ENCODE assay signal across 7 cellular contexts in the genomic region with DNA sequence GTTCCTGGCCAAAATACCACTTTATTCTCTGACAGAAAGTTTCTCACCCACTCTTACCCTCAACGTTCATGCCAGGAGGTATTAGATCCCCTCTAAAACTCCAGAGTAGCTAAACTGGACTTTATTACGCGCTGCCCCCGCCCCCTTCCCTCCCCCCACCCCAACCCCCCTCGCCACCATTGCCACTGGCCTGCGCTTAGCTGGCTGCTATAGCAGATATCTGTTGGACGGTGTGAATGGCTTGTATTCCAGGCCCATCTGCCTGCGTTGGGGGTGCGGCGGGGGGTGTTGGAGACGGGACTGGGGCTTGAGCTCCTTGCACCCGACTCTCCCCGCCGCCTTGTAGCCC. TPM values are rescaled to one million over a fixed set of nuclear protein-coding genes. Genes with fewer than 3 reads are reported as not detected.
DNase-seq lines count a peak whose midpoint lies in the region; ATAC-seq lines count a peak whose summit lies in the region.

No MANE protein-coding gene starts in this region.

- H3K9ac ChIP-seq in iPS-20b (ENCODE audit: low read depth, low read length) (peak overlapping the region; percentile 91; the same call in 1 of the 2 replicates), subcutaneous abdominal adipose tissue (ENCODE audit: low read length in 5 of 5) (peak overlapping the region in 3 of 5 donors; percentile 91 to 98 (median 95))

- H3K9me3 ChIP-seq in iPS-20b (ENCODE audit: insufficient read depth, low read depth, low read length) (no peaks in the 10 kb centered on the region), subcutaneous abdominal adipose tissue (ENCODE audit: control insufficient read depth in 5 of 5, low read length in 5 of 5) (no peaks in the 10 kb centered on the region)

- H3K27me3 ChIP-seq in iPS-20b (ENCODE audit: insufficient read depth, low read length): no peaks in the 10 kb centered on the region
- H3K27me3 ChIP-seq in subcutaneous abdominal adipose tissue (ENCODE audit: control insufficient read depth in 5 of 5, insufficient read depth in 4 of 5, low read length in 5 of 5): no peaks in the 10 kb centered on the region

- H3K27me3 Mint-ChIP-seq in activated CD8-positive, alpha-beta T cell treated with anti-CD3 and anti-CD28 coated beads, Interleukin-2, amount 10 ng/mL, durations not matched to agents 7 days and 5 days (ENCODE audit: low read depth): no peaks in the 10 kb centered on the region

- peaks cover 22% of the 10 kb centered on the region for H3K36me3 Mint-ChIP-seq in activated CD8-positive, alpha-beta T cell treated with anti-CD3 and anti-CD28 coated beads, Interleukin-2, amount 10 ng/mL, durations not matched to agents 7 days and 5 days (ENCODE audit: low read depth)

- H3K27ac Mint-ChIP-seq in activated CD8-positive, alpha-beta T cell treated with anti-CD3 and anti-CD28 coated beads, Interleukin-2, amount 10 ng/mL, durations not matched to agents 7 days and 5 days: peak overlapping the region; percentile 97

- POLR2A ChIA-PET in activated CD8-positive, alpha-beta T cell treated with anti-CD3 and anti-CD28 coated beads, Interleukin-2, amount 10 ng/mL, durations not matched to agents 7 days and 5 days (lab: Charles Lee): interaction anchor here (0.6 to 2.0 kb wide), 4 partner anchors 12 to 1567 kb away, joined by 3 to 12 read pairs (median 6); a partner anchor contains a TSS

- peak overlapping the region; percentile 89 for H3K4me3 ChIP-seq in iPS-20b (ENCODE audit: low read length)
- peak overlapping the region; percentile 50 to 97 (median 93) for H3K4me3 ChIP-seq in subcutaneous abdominal adipose tissue (ENCODE audit: low read depth in 1 of 5, low read length in 5 of 5)

- H3K4me1 ChIP-seq in iPS-20b (ENCODE audit: insufficient read depth, low read length): peaks cover 23% of the 10 kb centered on the region; the same call in 1 of the 2 replicates
- peaks cover 5 to 45% (median 34%) of the 10 kb centered on the region in 5 donors for H3K4me1 ChIP-seq in subcutaneous abdominal adipose tissue (ENCODE audit: control insufficient read depth in 5 of 5, insufficient read depth in 5 of 5, low read length in 5 of 5)

- peaks cover 32% of the 10 kb centered on the region for H3K4me1 Mint-ChIP-seq in activated CD8-positive, alpha-beta T cell treated with anti-CD3 and anti-CD28 coated beads, Interleukin-2, amount 10 ng/mL, durations not matched to agents 7 days and 5 days (ENCODE audit: low read depth)

- H3K9me3 Mint-ChIP-seq in activated CD8-positive, alpha-beta T cell treated with anti-CD3 and anti-CD28 coated beads, Interleukin-2, amount 10 ng/mL, durations not matched to agents 7 days and 5 days (ENCODE audit: insufficient read depth): no peaks in the 10 kb centered on the region

- peak overlapping the region; percentile 95 for H3K4me3 Mint-ChIP-seq in activated CD8-positive, alpha-beta T cell treated with anti-CD3 and anti-CD28 coated beads, Interleukin-2, amount 10 ng/mL, durations not matched to agents 7 days and 5 days

- ATAC-seq in HG02610 (IDR thresholded peaks at IDR 0.05; ENCODE audit: unreplicated experiment) (peak; percentile 2), HG02938 (IDR thresholded peaks at IDR 0.05; ENCODE audit: unreplicated experiment) (no peak)
- ATAC-seq in activated CD8-positive, alpha-beta T cell treated with anti-CD3 and anti-CD28 coated beads, Interleukin-2, amount 10 ng/mL, durations not matched to agents 7 days and 5 days: no peak

- CTCF ChIA-PET in activated CD8-positive, alpha-beta T cell treated with anti-CD3 and anti-CD28 coated beads, Interleukin-2, amount 10 ng/mL, durations not matched to agents 7 days and 5 days (lab: Charles Lee): interaction anchor here (1.2 to 10.5 kb wide), 3 partner anchors 15 to 75 kb away, joined by 4 to 266 read pairs (median 5); no protein-coding TSS in a partner anchor

- H3K27ac ChIP-seq in iPS-20b (ENCODE audit: low read length) (peak overlapping the region; percentile 45), subcutaneous abdominal adipose tissue (ENCODE audit: low read depth, low read length) (peak overlapping the region; percentile 87)

- H3K36me3 ChIP-seq in iPS-20b (ENCODE audit: insufficient read depth, low read depth, low read length) (peaks cover 29% of the 10 kb centered on the region), subcutaneous abdominal adipose tissue (ENCODE audit: control insufficient read depth in 5 of 5, insufficient read depth in 5 of 5, low read length in 5 of 5) (peaks cover 0 to 23% (median 16%) of the 10 kb centered on the region in 5 donors)

- no peak for DNase-seq in activated CD8-positive, alpha-beta T cell treated with anti-CD3 and anti-CD28 coated beads, Interleukin-2, amount 10 ng/mL, durations not matched to agents 7 days and 5 days
- no peak for DNase-seq in NCI-H2227 (lab: John Stamatoyannopoulos, UW; ENCODE audit: unreplicated experiment)
- no peak for DNase-seq in NAMALWA (ENCODE audit: low spot score)

RNA-seq across cellular contexts. Expression of a gene that starts 0.6 kb away (rescaled TPM):
- 1 to 10 TPM; 7.3 to 9.8 TPM for total RNA-seq in activated CD8-positive, alpha-beta T cell treated with anti-CD3 and anti-CD28 coated beads, Interleukin-2, amount 10 ng/mL, durations not matched to agents 7 days and 5 days

RNA-seq across cellular contexts. Expression of a gene that starts 3.9 kb away (rescaled TPM):
- total RNA-seq in activated CD8-positive, alpha-beta T cell treated with anti-CD3 and anti-CD28 coated beads, Interleukin-2, amount 10 ng/mL, durations not matched to agents 7 days and 5 days: 1 to 10 TPM in 1 of 2 experiments, under 1 TPM in 1; 0.90 to 1.5 TPM

RNA-seq across cellular contexts. Expression of a gene that starts 12.1 kb away (rescaled TPM):
- 100 to 1,000 TPM; 267 to 276 TPM for total RNA-seq in activated CD8-positive, alpha-beta T cell treated with anti-CD3 and anti-CD28 coated beads, Interleukin-2, amount 10 ng/mL, durations not matched to agents 7 days and 5 days

RNA-seq across cellular contexts. Expression of a gene that starts 23.1 kb away (rescaled TPM):
- total RNA-seq in activated CD8-positive, alpha-beta T cell treated with anti-CD3 and anti-CD28 coated beads, Interleukin-2, amount 10 ng/mL, durations not matched to agents 7 days and 5 days: not detected
